Comparison of ENCODE assay signal across 25 cellular contexts in genomic region chr10:132746386-132746785, GRCh38. TPM values are rescaled to one million over a fixed set of nuclear protein-coding genes. Genes with fewer than 3 reads are reported as not detected.
DNase-seq lines count a peak whose midpoint lies in the region; FAIRE-seq and TF ChIP-seq lines count a peak whose summit lies in the region.
"Had no signal": no experiment of that assay in that cellular context is flagged by ENCODE, and none has a peak within 500 bp of the region (broad histone marks: within the 10 kb centered on the region; RNA-seq: fewer than 3 reads in every experiment).

No MANE protein-coding gene starts in this region.

- no peak overlapping the region for H3K9ac ChIP-seq in endodermal cell (ENCODE audit: extremely low read depth, low read length, poor library complexity, severe bottlenecking)
- H3K9ac ChIP-seq in muscle layer of colon (ENCODE audit: low read length): no peak overlapping the region

- no peaks in the 10 kb centered on the region for H3K9me3 ChIP-seq in cardiac muscle cell (ENCODE audit: low read depth)
- no peaks in the 10 kb centered on the region for H3K9me3 ChIP-seq in endodermal cell (ENCODE audit: control insufficient read depth, low read length)
- no peaks in the 10 kb centered on the region for H3K9me3 ChIP-seq in muscle layer of colon (ENCODE audit: low read length)
- no peaks in the 10 kb centered on the region for H3K9me3 ChIP-seq in small intestine (ENCODE audit: control insufficient read depth, low read depth)

- H3K36me3 ChIP-seq in cardiac muscle cell (no peaks in the 10 kb centered on the region), endodermal cell (ENCODE audit: control insufficient read depth, insufficient read depth, low read length) (no peaks in the 10 kb centered on the region), muscle layer of colon (ENCODE audit: insufficient read depth, low read length) (peaks cover 12% of the 10 kb centered on the region), small intestine (ENCODE audit: control insufficient read depth in 2 of 2, insufficient read depth in 2 of 2, low read length in 2 of 2) (peaks cover 3 to 7% of the 10 kb centered on the region in 2 donors)

- H3K27me3 Mint-ChIP-seq in endodermal cell (ENCODE audit: insufficient read depth): no peaks in the 10 kb centered on the region

- H3K4me3 ChIP-seq in cardiac muscle cell (no peak overlapping the region), endodermal cell (ENCODE audit: low read length) (no peak overlapping the region), muscle layer of colon (ENCODE audit: low read depth in 1 of 2, low read length in 2 of 2) (no peak overlapping the region), small intestine (ENCODE audit: low read depth in 1 of 2, low read length in 2 of 2) (no peak overlapping the region)

- no peak for TF ChIP-seq CTCF in cardiac muscle cell (IDR thresholded peaks at IDR 0.05; ENCODE audit: low read depth, low read length)
- no peak for TF ChIP-seq CTCF in endodermal cell (conservative IDR thresholded peaks at IDR 0.05)

- peak overlapping the region; percentile 84 for H3K27ac Mint-ChIP-seq in endodermal cell
- H3K27ac Mint-ChIP-seq: CD14-positive monocyte had no signal

- TF ChIP-seq POLR2A in GM12891 (IDR thresholded peaks at IDR 0.05; ENCODE audit: low read depth, low read length): no peak

- H3K9me3 Mint-ChIP-seq in endodermal cell: no peaks in the 10 kb centered on the region

- WGBS in endodermal cell (ENCODE audit: insufficient coverage in 1 of 2, insufficient read length in 1 of 2), 2 experiments: 94 to 96% methylated on average over 14 of the region's 14 CpGs
- WGBS in small intestine, 3 donors: 88 to 90% (median 89%) methylated on average over 14 of the region's 14 CpGs

- no peak for FAIRE-seq in GM12891 (lab: Jason Lieb, UNC)
- FAIRE-seq in small intestine (lab: Jason Lieb, UNC): no peak
- FAIRE-seq: G401.6, RCC 7860 had no signal

- H3K4me3 Mint-ChIP-seq in endodermal cell: no peak overlapping the region
- H3K4me3 Mint-ChIP-seq: CD14-positive monocyte had no signal

- H3K27ac ChIP-seq in cardiac muscle cell: peak overlapping the region; percentile 44
- no peak overlapping the region for H3K27ac ChIP-seq in endodermal cell (ENCODE audit: low read depth, low read length)
- peak overlapping the region; percentile 51 for H3K27ac ChIP-seq in muscle layer of colon (ENCODE audit: low read depth, low read length)
- H3K27ac ChIP-seq in small intestine (ENCODE audit: low read depth in 1 of 2, low read length in 1 of 2): no peak overlapping the region
- H3K27ac ChIP-seq: 22Rv1 had no signal

- peaks cover 10% of the 10 kb centered on the region for H3K4me1 ChIP-seq in cardiac muscle cell (ENCODE audit: low read depth)
- peaks cover 10% of the 10 kb centered on the region for H3K4me1 ChIP-seq in endodermal cell (ENCODE audit: control insufficient read depth, insufficient read depth, low read length)
- H3K4me1 ChIP-seq in muscle layer of colon (ENCODE audit: insufficient read depth, low read length): peaks cover 11% of the 10 kb centered on the region
- no peaks in the 10 kb centered on the region for H3K4me1 ChIP-seq in small intestine (ENCODE audit: control insufficient read depth in 2 of 2, insufficient read depth in 1 of 2, low read depth in 1 of 2, low read length in 1 of 2)

- DNase-seq in cardiac muscle cell (ENCODE audit: low read depth in 1 of 2, low spot score in 1 of 2) (no peak), cardiac septum (ENCODE audit: low spot score) (no peak), endodermal cell (no peak), GM12891 (ENCODE audit: insufficient read length, low spot score) (no peak), small intestine (no peak), LoVo (ENCODE audit: low spot score) (no peak), NCI-H345 (lab: John Stamatoyannopoulos, UW) (no peak)
- DNase-seq: AML-193; DND-41; NCI-H1092; NCI-H146; NCI-H2029 treated with DMSO at 0.1 percent for 48 hours; NCI-H2171 treated with DMSO at 0.1 percent for 48 hours; NCI-H748 treated with DMSO at 0.1 percent for 48 hours; NK-92 treated with Interleukin-12 subunit alpha and Interleukin-12 subunit beta, amount 100 ng/mL, for 24 hours; SW 1271 had no signal

- intact Hi-C loops in cardiac septum (cut with DNase I): no loop called here

- peaks cover 18% of the 10 kb centered on the region for H3K4me1 Mint-ChIP-seq in endodermal cell
- H3K4me1 Mint-ChIP-seq: CD14-positive monocyte had no signal

- H3K27me3 ChIP-seq in cardiac muscle cell (no peaks in the 10 kb centered on the region), endodermal cell (ENCODE audit: control insufficient read depth, insufficient read depth, low read length, poor library complexity, severe bottlenecking) (no peaks in the 10 kb centered on the region), muscle layer of colon (ENCODE audit: control insufficient read depth in 1 of 2, insufficient read depth in 2 of 2, low read length in 2 of 2) (no peaks in the 10 kb centered on the region), small intestine (ENCODE audit: control insufficient read depth in 2 of 2, insufficient read depth in 2 of 2, low read length in 2 of 2) (no peaks in the 10 kb centered on the region)

- H3K36me3 Mint-ChIP-seq in endodermal cell (ENCODE audit: low read depth): peaks cover 7% of the 10 kb centered on the region

TF ChIP-seq in GM12891, 5 proteins besides CTCF, POLR2A, EP300 and RAD21:
- TF ChIP-seq POLR2AphosphoS5 (IDR thresholded peaks at IDR 0.05; ENCODE audit: low read depth, low read length): no peak
- TF ChIP-seq SPI1 (IDR thresholded peaks at IDR 0.05; ENCODE audit: low read depth, low read length): no peak
- TF ChIP-seq POU2F2 (IDR thresholded peaks at IDR 0.05; ENCODE audit: low read depth, low read length): no peak
- no peak for TF ChIP-seq PAX5 (IDR thresholded peaks at IDR 0.05; ENCODE audit: insufficient read depth, low read length, severe bottlenecking)
- TF ChIP-seq TAF1 (IDR thresholded peaks at IDR 0.05; ENCODE audit: low read depth, low read length): no peak

RNA-seq across cellular contexts. Expression of gene NKX6-2, which starts 39.6 kb away (rescaled TPM):
- total RNA-seq in cardiac muscle cell (0.09 and 0.56 TPM in 2 replicates), cardiac septum (not detected), endodermal cell (under 1 TPM in 1 of 2 donors, not detected in 1; 0.31 TPM)
- polyA plus RNA-seq in cardiac muscle cell (9.9 and 15.4 TPM in 2 replicates), small intestine (under 1 TPM in 1 of 3 donors, not detected in 2; 0.07 TPM)
- 0.43 TPM for polyA plus RNA-seq in endodermal cell (2013, experiment 1 of 2)
- 0.37 TPM for polyA plus RNA-seq in endodermal cell (2013, experiment 2 of 2)
- polyA plus RNA-seq in GM12891 (2012; ENCODE audit: low read depth, missing spikeins): 0.51 TPM
- total RNA-seq: MCF 10A, NCI-H460, OCI-LY7, Right ventricle myocardium inferior had no signal
- polyA plus RNA-seq: CD14-positive monocyte had no signal

Comparison
In these comparisons a context has a peak if more than half of its experiments do, and no peak if none do; other contexts are left out.
1. H3K27ac ChIP-seq: peak in cardiac muscle cell (single experiment) and muscle layer of colon (single experiment); none in endodermal cell (single experiment) and small intestine (0 of 2).